Comparison of ENCODE assay signal across 10 cellular contexts in the genomic region with DNA sequence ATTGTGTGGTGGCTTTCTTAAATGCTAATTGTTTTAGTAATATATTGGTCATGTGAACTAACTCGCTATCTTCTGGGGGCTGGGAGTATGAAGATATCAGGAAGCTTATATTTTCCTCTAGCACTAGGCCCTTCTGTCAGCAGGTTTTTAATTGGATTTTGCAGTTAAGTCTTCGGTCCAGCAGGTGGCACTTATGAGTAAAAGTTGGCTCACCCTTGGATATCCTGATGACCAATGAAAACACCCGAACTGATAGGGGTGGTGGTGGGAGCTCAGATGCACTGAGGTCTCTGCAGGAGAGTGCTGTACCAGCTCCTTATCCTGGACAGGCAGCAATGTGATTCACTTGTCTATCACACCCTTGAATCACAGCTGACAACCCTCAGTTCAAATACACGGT.
A peak's percentile ranks its signal among the peaks of the same experiment; 100 is the strongest.
DNase-seq lines count a peak whose midpoint lies in the region; ATAC-seq and TF ChIP-seq lines count a peak whose summit lies in the region.
"Had no signal": no experiment of that assay in that cellular context is flagged by ENCODE, and none has a peak within 500 bp of the region (broad histone marks: within the 10 kb centered on the region; RNA-seq: fewer than 3 reads in every experiment).

No MANE protein-coding gene starts in this region.

- no peak overlapping the region for H3K27ac ChIP-seq in OCI-LY7 (ENCODE audit: low read depth, low read length, poor library complexity, severe bottlenecking)

- TF ChIP-seq CTCF in OCI-LY7 (conservative IDR thresholded peaks at IDR 0.05; ENCODE audit: low read length) = peak; percentile 60

- H4K20me1 ChIP-seq in OCI-LY7 (ENCODE audit: insufficient read depth, low read length) = no peaks in the 10 kb centered on the region

- peak; percentile 93 for ATAC-seq in GM21717 (IDR thresholded peaks at IDR 0.05; ENCODE audit: unreplicated experiment)
- ATAC-seq: activated CD4-positive, CD25-positive, alpha-beta regulatory T cell treated with anti-CD3 and anti-CD28 coated beads, Interleukin-2, amount 50 U/mL, for 24 hours had no signal

- no peaks in the 10 kb centered on the region for H3K79me2 ChIP-seq in OCI-LY7 (ENCODE audit: insufficient read depth, low read depth, low read length)

- no TSS peak for BruUV-seq in OCI-LY7 (replicated peaks; lab: Mats Ljungman, UMichigan)

- H3K9me2 ChIP-seq in OCI-LY7 (ENCODE audit: insufficient read depth, low read length) = no peaks in the 10 kb centered on the region

- no peaks in the 10 kb centered on the region for H3K4me1 ChIP-seq in OCI-LY7 (ENCODE audit: insufficient read depth, low read length, poor library complexity, severe bottlenecking)

- CTCF ChIA-PET in OCI-LY7 (lab: Charles Lee; ENCODE audit: unreplicated experiment) = no interaction called here

- POLR2A ChIA-PET in OCI-LY7 (lab: Charles Lee) = no interaction called here

- intact Hi-C loops in OCI-LY7 (cut with micrococcal nuclease; ENCODE audit: unreplicated experiment) = no loop called here

- no peak overlapping the region for H2AFZ ChIP-seq in OCI-LY7 (ENCODE audit: low read length)

- DNase-seq in DMS53 treated with DMSO at 0.1 percent for 48 hours (lab: John Stamatoyannopoulos, UW; ENCODE audit: unreplicated experiment) (peak; percentile 4), OCI-LY7 (ENCODE audit: low spot score) (peak; percentile 1), iPS DF 4.7 (ENCODE audit: extremely low read depth, low spot score) (peak; percentile 22), NCI-H345 (lab: John Stamatoyannopoulos, UW) (no peak), HuH-7 (ENCODE audit: low spot score) (no peak), LoVo (ENCODE audit: low spot score) (no peak)
- DNase-seq in stimulated activated CD4-positive, alpha-beta T cell treated with anti-CD3 and anti-CD28 coated beads, Interleukin-2, amount 100 ng/mL, for 24 hours = no peak
- DNase-seq: NCI-H1930 had no signal

- H3K9me3 ChIP-seq in OCI-LY7 (ENCODE audit: low read length) = no peaks in the 10 kb centered on the region

- no peak overlapping the region for H3K4me3 ChIP-seq in OCI-LY7 (ENCODE audit: low read depth, low read length, poor library complexity, severe bottlenecking)

- H3K36me3 ChIP-seq in OCI-LY7 (ENCODE audit: insufficient read depth, low read length) = no peaks in the 10 kb centered on the region

- no peak overlapping the region for H3K4me2 ChIP-seq in OCI-LY7 (ENCODE audit: low read length)

Comparison
In these comparisons a context has a peak if more than half of its experiments do, and no peak if none do; other contexts are left out.
1. DNase-seq: peak in DMS53 treated with DMSO at 0.1 percent for 48 hours (single experiment), OCI-LY7 (single experiment) and iPS DF 4.7 (single experiment); none in NCI-H345 (single experiment), stimulated activated CD4-positive, alpha-beta T cell treated with anti-CD3 and anti-CD28 coated beads, Interleukin-2, amount 100 ng/mL, for 24 hours (0 of 2), HuH-7 (single experiment) and LoVo (single experiment).